ENCODE assay signal across 25 cellular contexts in genomic region chr5:118577621-118578020, GRCh38.
"Had no signal": no experiment of that assay in that cellular context is flagged by ENCODE, and none has a peak within 500 bp of the region (broad histone marks: within the 10 kb centered on the region; RNA-seq: fewer than 3 reads in every experiment).

No MANE protein-coding gene starts in this region.

- H3K36me3 Mint-ChIP-seq: activated naive CD8-positive, alpha-beta T cell; mesothelial cell of epicardium; naive thymus-derived CD4-positive, alpha-beta T cell had no signal

- H3K4me3 ChIP-seq: adrenal gland, esophagus squamous epithelium, left lung, pancreas, prostate gland, vagina had no signal

- H3K27me3 ChIP-seq: adrenal gland, esophagus squamous epithelium, left lung, pancreas, testis, vagina had no signal

- ATAC-seq: activated CD4-positive, alpha-beta T cell treated with anti-CD3 and anti-CD28 coated beads for 36 hours; left lung; naive thymus-derived CD4-positive, alpha-beta T cell; pancreas had no signal

- H3K4me1 ChIP-seq: adrenal gland, esophagus squamous epithelium, left lung, pancreas, prostate gland, vagina had no signal

- H3K4me1 Mint-ChIP-seq: activated CD4-positive, alpha-beta T cell treated with anti-CD3 and anti-CD28 coated beads for 36 hours; central memory CD8-positive, alpha-beta T cell; mesothelial cell of epicardium; naive thymus-derived CD4-positive, alpha-beta T cell had no signal

- H3K27me3 Mint-ChIP-seq: activated CD4-positive, alpha-beta T cell treated with anti-CD3 and anti-CD28 coated beads for 36 hours; activated naive CD8-positive, alpha-beta T cell; central memory CD8-positive, alpha-beta T cell; dendritic cell treated with granulocyte-macrophage colony-stimulating factor and Interleukin-4, amounts not matched to agents 40 ng/mL and 50 ng/mL, for 4 days had no signal

- H3K9me3 Mint-ChIP-seq: dendritic cell treated with granulocyte-macrophage colony-stimulating factor and Interleukin-4, amounts not matched to agents 40 ng/mL and 50 ng/mL, for 4 days; T-helper 2 cell treated with Interferon-gamma antibody and Interleukin-4, amounts not matched to agents 5 μg/mL and 100 μg/mL, for 36 hours had no signal

- H3K27ac ChIP-seq: adrenal gland, esophagus squamous epithelium, left lung, pancreas, prostate gland, testis, vagina had no signal

- DNase-seq: activated CD4-positive, alpha-beta T cell treated with anti-CD3 and anti-CD28 coated beads for 36 hours; activated CD4-positive, CD25-positive, alpha-beta regulatory T cell; activated effector memory CD4-positive, alpha-beta T cell treated with Interleukin-2 at 50 U/mL for 16 hours; activated naive CD4-positive, alpha-beta T cell treated with Interleukin-2 at 50 U/mL for 16 hours; adrenal gland; effector CD4-positive, alpha-beta T cell; esophagus squamous epithelium; kidney glomerular epithelial cell; left lung; naive thymus-derived CD4-positive, alpha-beta T cell; nucleus accumbens; pancreas; retina; stimulated activated CD4-positive, alpha-beta T cell treated with anti-CD3 and anti-CD28 coated beads, Interleukin-15, amount 100 ng/mL, for 24 hours; stimulated activated naive CD4-positive, alpha-beta T cell treated with Interleukin-2 at 50 U/mL for 16 hours; T-helper 1 cell had no signal

- H3K36me3 ChIP-seq: adrenal gland, esophagus squamous epithelium, left lung, pancreas, prostate gland, vagina had no signal

- H3K4me3 Mint-ChIP-seq: activated CD4-positive, alpha-beta T cell treated with anti-CD3 and anti-CD28 coated beads for 36 hours; activated naive CD8-positive, alpha-beta T cell; central memory CD8-positive, alpha-beta T cell; dendritic cell treated with granulocyte-macrophage colony-stimulating factor and Interleukin-4, amounts not matched to agents 40 ng/mL and 50 ng/mL, for 4 days; mesothelial cell of epicardium; naive thymus-derived CD4-positive, alpha-beta T cell; T-helper 2 cell treated with Interferon-gamma antibody and Interleukin-4, amounts not matched to agents 5 μg/mL and 100 μg/mL, for 36 hours; type B pancreatic cell had no signal

- H3K27ac Mint-ChIP-seq: activated CD4-positive, alpha-beta T cell treated with anti-CD3 and anti-CD28 coated beads for 36 hours; activated naive CD8-positive, alpha-beta T cell; dendritic cell treated with granulocyte-macrophage colony-stimulating factor and Interleukin-4, amounts not matched to agents 40 ng/mL and 50 ng/mL, for 4 days; mesothelial cell of epicardium; naive thymus-derived CD4-positive, alpha-beta T cell; T-helper 2 cell treated with Interferon-gamma antibody and Interleukin-4, amounts not matched to agents 5 μg/mL and 100 μg/mL, for 36 hours; type B pancreatic cell had no signal

- H3K9me3 ChIP-seq: adrenal gland, esophagus squamous epithelium, left lung, pancreas, prostate gland, testis, vagina had no signal
